1 cellular context compared by ENCODE assay signal in the genomic region with DNA sequence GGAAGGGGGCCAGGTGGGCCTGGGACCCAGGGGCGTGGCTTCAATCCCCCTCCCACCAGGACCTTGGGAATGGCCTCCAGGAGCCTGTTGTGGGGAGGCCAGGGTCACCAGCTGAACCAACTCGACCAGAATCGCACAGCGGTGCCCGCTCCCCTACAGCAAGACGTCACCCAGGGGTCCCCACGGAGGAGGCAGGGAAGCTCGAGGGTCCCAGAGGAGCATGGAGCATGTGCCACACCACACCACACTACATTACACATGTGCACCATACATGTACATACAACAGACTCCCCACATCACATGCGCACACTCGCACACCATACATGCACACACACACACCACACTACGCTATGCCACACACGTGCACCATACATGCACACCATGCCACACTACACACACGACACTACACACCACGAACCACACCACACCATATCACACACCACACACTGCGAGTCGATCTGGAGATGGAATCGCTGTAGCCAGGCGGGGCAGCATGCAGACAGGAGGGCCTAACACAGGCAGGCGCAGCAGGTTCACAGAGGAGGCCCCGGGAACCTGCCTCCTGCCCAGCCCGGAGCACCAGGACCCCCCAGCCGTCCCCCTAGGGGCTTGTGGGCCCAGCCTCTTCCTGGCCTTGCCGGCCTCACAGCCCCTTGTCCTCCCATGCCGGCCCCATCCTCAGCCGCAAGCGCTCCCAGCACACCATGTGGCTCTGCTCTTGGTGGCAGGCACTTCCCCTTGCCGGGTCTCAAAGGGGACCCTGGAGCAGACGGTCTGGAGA.
A peak's percentile ranks its signal among the peaks of the same experiment; 100 is the strongest.
TF ChIP-seq lines count a peak whose summit lies in the region.

No MANE protein-coding gene starts in this region.

TF ChIP-seq in GM12878, 131 proteins besides CTCF, POLR2A, EP300 and RAD21:
- TF ChIP-seq BHLHE40 (IDR thresholded peaks at IDR 0.05; ENCODE audit: borderline replicate concordance in 1 of 2, low read depth in 2 of 2, low read length in 1 of 2) (peak; percentile 46 to 73; a peak in 3 of 4 replicates), NBN (IDR thresholded peaks at IDR 0.05) (peak; percentile 76), TARDBP (IDR thresholded peaks at IDR 0.05; ENCODE audit: borderline replicate concordance) (no peak), HDAC2 (IDR thresholded peaks at IDR 0.05) (no peak), MYC (IDR thresholded peaks at IDR 0.05; ENCODE audit: insufficient read depth, insufficient read length, insufficient replicate concordance, low read length, severe bottlenecking) (peak; percentile 79), PAX8 (IDR thresholded peaks at IDR 0.05) (no peak), RB1 (IDR thresholded peaks at IDR 0.05; ENCODE audit: borderline replicate concordance) (no peak), HDGF (IDR thresholded peaks at IDR 0.05) (peak; percentile 99)
- TF ChIP-seq, protein P1, sequence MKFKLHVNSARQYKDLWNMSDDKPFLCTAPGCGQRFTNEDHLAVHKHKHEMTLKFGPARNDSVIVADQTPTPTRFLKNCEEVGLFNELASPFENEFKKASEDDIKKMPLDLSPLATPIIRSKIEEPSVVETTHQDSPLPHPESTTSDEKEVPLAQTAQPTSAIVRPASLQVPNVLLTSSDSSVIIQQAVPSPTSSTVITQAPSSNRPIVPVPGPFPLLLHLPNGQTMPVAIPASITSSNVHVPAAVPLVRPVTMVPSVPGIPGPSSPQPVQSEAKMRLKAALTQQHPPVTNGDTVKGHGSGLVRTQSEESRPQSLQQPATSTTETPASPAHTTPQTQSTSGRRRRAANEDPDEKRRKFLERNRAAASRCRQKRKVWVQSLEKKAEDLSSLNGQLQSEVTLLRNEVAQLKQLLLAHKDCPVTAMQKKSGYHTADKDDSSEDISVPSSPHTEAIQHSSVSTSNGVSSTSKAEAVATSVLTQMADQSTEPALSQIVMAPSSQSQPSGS (IDR thresholded peaks at IDR 0.05; ENCODE audit: low read length), result no peak
- TF ChIP-seq, protein P2, sequence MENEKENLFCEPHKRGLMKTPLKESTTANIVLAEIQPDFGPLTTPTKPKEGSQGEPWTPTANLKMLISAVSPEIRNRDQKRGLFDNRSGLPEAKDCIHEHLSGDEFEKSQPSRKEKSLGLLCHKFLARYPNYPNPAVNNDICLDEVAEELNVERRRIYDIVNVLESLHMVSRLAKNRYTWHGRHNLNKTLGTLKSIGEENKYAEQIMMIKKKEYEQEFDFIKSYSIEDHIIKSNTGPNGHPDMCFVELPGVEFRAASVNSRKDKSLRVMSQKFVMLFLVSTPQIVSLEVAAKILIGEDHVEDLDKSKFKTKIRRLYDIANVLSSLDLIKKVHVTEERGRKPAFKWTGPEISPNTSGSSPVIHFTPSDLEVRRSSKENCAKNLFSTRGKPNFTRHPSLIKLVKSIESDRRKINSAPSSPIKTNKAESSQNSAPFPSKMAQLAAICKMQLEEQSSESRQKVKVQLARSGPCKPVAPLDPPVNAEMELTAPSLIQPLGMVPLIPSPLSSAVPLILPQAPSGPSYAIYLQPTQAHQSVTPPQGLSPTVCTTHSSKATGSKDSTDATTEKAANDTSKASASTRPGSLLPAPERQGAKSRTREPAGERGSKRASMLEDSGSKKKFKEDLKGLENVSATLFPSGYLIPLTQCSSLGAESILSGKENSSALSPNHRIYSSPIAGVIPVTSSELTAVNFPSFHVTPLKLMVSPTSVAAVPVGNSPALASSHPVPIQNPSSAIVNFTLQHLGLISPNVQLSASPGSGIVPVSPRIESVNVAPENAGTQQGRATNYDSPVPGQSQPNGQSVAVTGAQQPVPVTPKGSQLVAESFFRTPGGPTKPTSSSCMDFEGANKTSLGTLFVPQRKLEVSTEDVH (IDR thresholded peaks at IDR 0.05; ENCODE audit: low read depth, partially characterized antibody), result no peak
- TF ChIP-seq, protein P3, sequence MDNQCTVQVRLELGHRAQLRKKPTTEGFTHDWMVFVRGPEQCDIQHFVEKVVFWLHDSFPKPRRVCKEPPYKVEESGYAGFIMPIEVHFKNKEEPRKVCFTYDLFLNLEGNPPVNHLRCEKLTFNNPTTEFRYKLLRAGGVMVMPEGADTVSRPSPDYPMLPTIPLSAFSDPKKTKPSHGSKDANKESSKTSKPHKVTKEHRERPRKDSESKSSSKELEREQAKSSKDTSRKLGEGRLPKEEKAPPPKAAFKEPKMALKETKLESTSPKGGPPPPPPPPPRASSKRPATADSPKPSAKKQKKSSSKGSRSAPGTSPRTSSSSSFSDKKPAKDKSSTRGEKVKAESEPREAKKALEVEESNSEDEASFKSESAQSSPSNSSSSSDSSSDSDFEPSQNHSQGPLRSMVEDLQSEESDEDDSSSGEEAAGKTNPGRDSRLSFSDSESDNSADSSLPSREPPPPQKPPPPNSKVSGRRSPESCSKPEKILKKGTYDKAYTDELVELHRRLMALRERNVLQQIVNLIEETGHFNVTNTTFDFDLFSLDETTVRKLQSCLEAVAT (IDR thresholded peaks at IDR 0.05), result peak; percentile 30; the same call in 1 of the 2 replicates
- TF ChIP-seq, protein P4, sequence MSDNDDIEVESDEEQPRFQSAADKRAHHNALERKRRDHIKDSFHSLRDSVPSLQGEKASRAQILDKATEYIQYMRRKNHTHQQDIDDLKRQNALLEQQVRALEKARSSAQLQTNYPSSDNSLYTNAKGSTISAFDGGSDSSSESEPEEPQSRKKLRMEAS (IDR thresholded peaks at IDR 0.05; ENCODE audit: low read depth, low read length), result peak; percentile 64; the same call in 1 of the 2 replicates
- TF ChIP-seq, protein P5, sequence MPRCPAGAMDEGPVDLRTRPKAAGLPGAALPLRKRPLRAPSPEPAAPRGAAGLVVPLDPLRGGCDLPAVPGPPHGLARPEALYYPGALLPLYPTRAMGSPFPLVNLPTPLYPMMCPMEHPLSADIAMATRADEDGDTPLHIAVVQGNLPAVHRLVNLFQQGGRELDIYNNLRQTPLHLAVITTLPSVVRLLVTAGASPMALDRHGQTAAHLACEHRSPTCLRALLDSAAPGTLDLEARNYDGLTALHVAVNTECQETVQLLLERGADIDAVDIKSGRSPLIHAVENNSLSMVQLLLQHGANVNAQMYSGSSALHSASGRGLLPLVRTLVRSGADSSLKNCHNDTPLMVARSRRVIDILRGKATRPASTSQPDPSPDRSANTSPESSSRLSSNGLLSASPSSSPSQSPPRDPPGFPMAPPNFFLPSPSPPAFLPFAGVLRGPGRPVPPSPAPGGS (IDR thresholded peaks at IDR 0.05; ENCODE audit: borderline replicate concordance, insufficient read depth, low read depth, low read length, poor library complexity, severe bottlenecking), result no peak
